11 cellular contexts compared by ENCODE assay signal in genomic region chr9:23590601-23591000, GRCh38.
DNase-seq lines count a peak whose midpoint lies in the region; ATAC-seq and TF ChIP-seq lines count a peak whose summit lies in the region.
"Had no signal": no experiment of that assay in that cellular context is flagged by ENCODE, and none has a peak within 500 bp of the region (broad histone marks: within the 10 kb centered on the region; RNA-seq: fewer than 3 reads in every experiment).

No MANE protein-coding gene starts in this region.

- H3K9ac ChIP-seq in OCI-LY3 (ENCODE audit: low read length): no peak overlapping the region

- no peaks in the 10 kb centered on the region for H3K79me2 ChIP-seq in OCI-LY3 (ENCODE audit: low read length)

- H3K36me3 ChIP-seq in OCI-LY3 (replicated peaks; ENCODE audit: low read depth, low read length) (no peaks in the 10 kb centered on the region), psoas muscle (ENCODE audit: insufficient read depth in 1 of 2, low read depth in 1 of 2) (no peaks in the 10 kb centered on the region)

- no peak overlapping the region for H3K27ac ChIP-seq in OCI-LY3 (ENCODE audit: low read length)
- peak overlapping the region; percentile 35 for H3K27ac ChIP-seq in epithelial cell of prostate
- peak overlapping the region; percentile 58 for H3K27ac ChIP-seq in psoas muscle

- H3K4me3 ChIP-seq in OCI-LY3 (ENCODE audit: low read length) (no peak overlapping the region), psoas muscle (peak overlapping the region; percentile 24)

- peaks cover 2% of the 10 kb centered on the region for H3K27me3 Mint-ChIP-seq in chondrocyte (ENCODE audit: low read depth)

- no peak overlapping the region for H3K27ac Mint-ChIP-seq in chondrocyte (ENCODE audit: unreplicated experiment)
- H3K27ac Mint-ChIP-seq: nephron had no signal

- DNase-seq in epithelial cell of prostate (ENCODE audit: low read depth, low spot score) (no peak), psoas muscle (no peak), chondrocyte (ENCODE audit: low spot score) (no peak), NOMO-1 (lab: John Stamatoyannopoulos, UW; ENCODE audit: unreplicated experiment in 2 of 2) (no peak)
- DNase-seq in activated CD4-positive, alpha-beta T cell treated with anti-CD3 and anti-CD28 coated beads, Interleukin-2, amount 50 U/mL, for 1 hour: no peak
- DNase-seq: DMS79 treated with DMSO at 0.1 percent for 48 hours, SW 1271 had no signal

- WGBS in psoas muscle, 3 donors: 57 to 65% (median 62%) methylated on average over 2 of the region's 2 CpGs

- TF ChIP-seq CTCF in OCI-LY3 (IDR thresholded peaks at IDR 0.05; ENCODE audit: low read depth, low read length) (no peak), psoas muscle (IDR thresholded peaks at IDR 0.05) (no peak), chondrocyte (IDR thresholded peaks at IDR 0.05) (no peak)

- H3K4me1 ChIP-seq in OCI-LY3 (ENCODE audit: low read length): peaks cover 31% of the 10 kb centered on the region
- H3K4me1 ChIP-seq in psoas muscle: peaks cover 28% of the 10 kb centered on the region

- no peak overlapping the region for H2AFZ ChIP-seq in OCI-LY3 (ENCODE audit: low read depth, low read length)

- no peaks in the 10 kb centered on the region for H3K36me3 Mint-ChIP-seq in chondrocyte (ENCODE audit: low read depth)

- H3K9me3 ChIP-seq in OCI-LY3 (ENCODE audit: insufficient read depth, low read length): no peaks in the 10 kb centered on the region
- H3K9me3 ChIP-seq in psoas muscle: no peaks in the 10 kb centered on the region

- intact Hi-C loops in psoas muscle (cut with DNase I): no loop called here

- H3K4me2 ChIP-seq in OCI-LY3 (ENCODE audit: low read length): peak overlapping the region; percentile 33; the same call in 1 of the 2 replicates

- no peaks in the 10 kb centered on the region for H4K20me1 ChIP-seq in OCI-LY3 (ENCODE audit: insufficient read depth, low read length)

- no peaks in the 10 kb centered on the region for H3K4me1 Mint-ChIP-seq in chondrocyte (ENCODE audit: low read depth)

- H3K27me3 ChIP-seq in OCI-LY3 (ENCODE audit: low read depth, low read length): no peaks in the 10 kb centered on the region
- H3K27me3 ChIP-seq in psoas muscle (ENCODE audit: insufficient read depth in 3 of 3, low read length in 2 of 3): no peaks in the 10 kb centered on the region

- H3K4me3 Mint-ChIP-seq in chondrocyte (ENCODE audit: unreplicated experiment): no peak overlapping the region
- H3K4me3 Mint-ChIP-seq: nephron had no signal

- ATAC-seq in GM18858 (IDR thresholded peaks at IDR 0.05; ENCODE audit: unreplicated experiment) (peak; percentile 65), psoas muscle (peak; percentile 48 to 78 (median 70)), HG02610 (IDR thresholded peaks at IDR 0.05; ENCODE audit: unreplicated experiment) (no peak)

- no peaks in the 10 kb centered on the region for H3K9me3 Mint-ChIP-seq in chondrocyte (ENCODE audit: low read depth)
- H3K9me3 Mint-ChIP-seq: nephron had no signal
